Comparison of ENCODE assay signal across 1 cellular context in genomic region chr22:38755911-38756532, GRCh38.
A peak's percentile ranks its signal among the peaks of the same experiment; 100 is the strongest.
TF ChIP-seq lines count a peak whose summit lies in the region.

A gene with protein sequence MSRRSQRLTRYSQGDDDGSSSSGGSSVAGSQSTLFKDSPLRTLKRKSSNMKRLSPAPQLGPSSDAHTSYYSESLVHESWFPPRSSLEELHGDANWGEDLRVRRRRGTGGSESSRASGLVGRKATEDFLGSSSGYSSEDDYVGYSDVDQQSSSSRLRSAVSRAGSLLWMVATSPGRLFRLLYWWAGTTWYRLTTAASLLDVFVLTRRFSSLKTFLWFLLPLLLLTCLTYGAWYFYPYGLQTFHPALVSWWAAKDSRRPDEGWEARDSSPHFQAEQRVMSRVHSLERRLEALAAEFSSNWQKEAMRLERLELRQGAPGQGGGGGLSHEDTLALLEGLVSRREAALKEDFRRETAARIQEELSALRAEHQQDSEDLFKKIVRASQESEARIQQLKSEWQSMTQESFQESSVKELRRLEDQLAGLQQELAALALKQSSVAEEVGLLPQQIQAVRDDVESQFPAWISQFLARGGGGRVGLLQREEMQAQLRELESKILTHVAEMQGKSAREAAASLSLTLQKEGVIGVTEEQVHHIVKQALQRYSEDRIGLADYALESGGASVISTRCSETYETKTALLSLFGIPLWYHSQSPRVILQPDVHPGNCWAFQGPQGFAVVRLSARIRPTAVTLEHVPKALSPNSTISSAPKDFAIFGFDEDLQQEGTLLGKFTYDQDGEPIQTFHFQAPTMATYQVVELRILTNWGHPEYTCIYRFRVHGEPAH (minus strand): TSS chr22:38755998. CDS start chr22:38752628, 3,370 bp downstream.

TF ChIP-seq in HepG2, 621 proteins besides CTCF, POLR2A, EP300 and RAD21 (continued from another document):
- TF ChIP-seq, protein P1, sequence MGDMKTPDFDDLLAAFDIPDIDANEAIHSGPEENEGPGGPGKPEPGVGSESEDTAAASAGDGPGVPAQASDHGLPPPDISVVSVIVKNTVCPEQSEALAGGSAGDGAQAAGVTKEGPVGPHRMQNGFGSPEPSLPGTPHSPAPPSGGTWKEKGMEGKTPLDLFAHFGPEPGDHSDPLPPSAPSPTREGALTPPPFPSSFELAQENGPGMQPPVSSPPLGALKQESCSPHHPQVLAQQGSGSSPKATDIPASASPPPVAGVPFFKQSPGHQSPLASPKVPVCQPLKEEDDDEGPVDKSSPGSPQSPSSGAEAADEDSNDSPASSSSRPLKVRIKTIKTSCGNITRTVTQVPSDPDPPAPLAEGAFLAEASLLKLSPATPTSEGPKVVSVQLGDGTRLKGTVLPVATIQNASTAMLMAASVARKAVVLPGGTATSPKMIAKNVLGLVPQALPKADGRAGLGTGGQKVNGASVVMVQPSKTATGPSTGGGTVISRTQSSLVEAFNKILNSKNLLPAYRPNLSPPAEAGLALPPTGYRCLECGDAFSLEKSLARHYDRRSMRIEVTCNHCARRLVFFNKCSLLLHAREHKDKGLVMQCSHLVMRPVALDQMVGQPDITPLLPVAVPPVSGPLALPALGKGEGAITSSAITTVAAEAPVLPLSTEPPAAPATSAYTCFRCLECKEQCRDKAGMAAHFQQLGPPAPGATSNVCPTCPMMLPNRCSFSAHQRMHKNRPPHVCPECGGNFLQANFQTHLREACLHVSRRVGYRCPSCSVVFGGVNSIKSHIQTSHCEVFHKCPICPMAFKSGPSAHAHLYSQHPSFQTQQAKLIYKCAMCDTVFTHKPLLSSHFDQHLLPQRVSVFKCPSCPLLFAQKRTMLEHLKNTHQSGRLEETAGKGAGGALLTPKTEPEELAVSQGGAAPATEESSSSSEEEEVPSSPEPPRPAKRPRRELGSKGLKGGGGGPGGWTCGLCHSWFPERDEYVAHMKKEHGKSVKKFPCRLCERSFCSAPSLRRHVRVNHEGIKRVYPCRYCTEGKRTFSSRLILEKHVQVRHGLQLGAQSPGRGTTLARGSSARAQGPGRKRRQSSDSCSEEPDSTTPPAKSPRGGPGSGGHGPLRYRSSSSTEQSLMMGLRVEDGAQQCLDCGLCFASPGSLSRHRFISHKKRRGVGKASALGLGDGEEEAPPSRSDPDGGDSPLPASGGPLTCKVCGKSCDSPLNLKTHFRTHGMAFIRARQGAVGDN (CRISPR knock-in tag; IDR thresholded peaks at IDR 0.05), result peak; percentile 32
- TF ChIP-seq ZNF607 (CRISPR knock-in tag; IDR thresholded peaks at IDR 0.05; ENCODE audit: borderline replicate concordance) (no peak; the same call in 1 of the 2 replicates), ETV6 (CRISPR knock-in tag; conservative IDR thresholded peaks at IDR 0.05) (0 out of 2 replicates have a peak, but pooled peaks have one; percentile 59), ZNF331 (CRISPR knock-in tag; IDR thresholded peaks at IDR 0.05) (peak; percentile 32; the same call in 1 of the 2 replicates), PHF8 (CRISPR knock-in tag; IDR thresholded peaks at IDR 0.05) (no peak; the same call in 1 of the 2 replicates)
- TF ChIP-seq, protein P2, sequence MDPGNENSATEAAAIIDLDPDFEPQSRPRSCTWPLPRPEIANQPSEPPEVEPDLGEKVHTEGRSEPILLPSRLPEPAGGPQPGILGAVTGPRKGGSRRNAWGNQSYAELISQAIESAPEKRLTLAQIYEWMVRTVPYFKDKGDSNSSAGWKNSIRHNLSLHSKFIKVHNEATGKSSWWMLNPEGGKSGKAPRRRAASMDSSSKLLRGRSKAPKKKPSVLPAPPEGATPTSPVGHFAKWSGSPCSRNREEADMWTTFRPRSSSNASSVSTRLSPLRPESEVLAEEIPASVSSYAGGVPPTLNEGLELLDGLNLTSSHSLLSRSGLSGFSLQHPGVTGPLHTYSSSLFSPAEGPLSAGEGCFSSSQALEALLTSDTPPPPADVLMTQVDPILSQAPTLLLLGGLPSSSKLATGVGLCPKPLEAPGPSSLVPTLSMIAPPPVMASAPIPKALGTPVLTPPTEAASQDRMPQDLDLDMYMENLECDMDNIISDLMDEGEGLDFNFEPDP (CRISPR knock-in tag; conservative IDR thresholded peaks at IDR 0.05), result no peak
TF ChIP-seq in HepG2: peak in this region for 66.
